17 cellular contexts compared by ENCODE assay signal in genomic region chrX:42920752-42921151, GRCh38.
"Had no signal": no experiment of that assay in that cellular context is flagged by ENCODE, and none has a peak within 500 bp of the region (broad histone marks: within the 10 kb centered on the region; RNA-seq: fewer than 3 reads in every experiment).

No MANE protein-coding gene starts in this region.

- H3K27me3 ChIP-seq: hepatocyte, suprapubic skin had no signal

- DNase-seq: activated CD4-positive, alpha-beta T cell treated with anti-CD3 and anti-CD28 coated beads, Interleukin-2, amount 10 ng/mL, durations not matched to agents 7 days and 5 days; activated CD4-positive, CD25-positive, alpha-beta regulatory T cell; activated CD8-positive, alpha-beta memory T cell treated with anti-CD3 and anti-CD28 coated beads, Interleukin-2, amount 50 U/mL, for 48 hours; activated gamma-delta T cell treated with Interleukin-2 at 50 U/mL for 16 hours; amniotic stem cell; cortex of kidney; effector CD8-positive, alpha-beta T cell; islet precursor cell; left ventricle myocardium inferior; natural killer cell; occipital lobe; right cardiac atrium; stimulated activated CD4-positive, alpha-beta T cell treated with anti-CD3 and anti-CD28 coated beads, Interleukin-4, amount 100 ng/mL, for 4 hours; stimulated activated CD8-positive, alpha-beta memory T cell treated with anti-CD3 and anti-CD28 coated beads, Interleukin-4, amount 100 ng/mL, for 48 hours had no signal

- H3K4me3 ChIP-seq: hepatocyte, left ventricle myocardium inferior, skin epidermis, suprapubic skin had no signal

- H3K4me2 ChIP-seq: hepatocyte had no signal

- H3K9me3 ChIP-seq: left ventricle myocardium inferior, suprapubic skin had no signal

- H2AFZ ChIP-seq: hepatocyte had no signal

- H3K4me1 ChIP-seq: left ventricle myocardium inferior, suprapubic skin had no signal

- H3K27ac ChIP-seq: hepatocyte, left ventricle myocardium inferior, skin epidermis, suprapubic skin had no signal

- H3K36me3 ChIP-seq: left ventricle myocardium inferior, suprapubic skin had no signal
